In genomic region chr3:141489184-141489583, GRCh38 we compare ENCODE assay signal across 2 cellular contexts.
TF ChIP-seq lines count a peak whose summit lies in the region.

No MANE protein-coding gene starts in this region.

TF ChIP-seq in IMR-90, 13 proteins besides CTCF, POLR2A, EP300 and RAD21 (continued from another document):
- TF ChIP-seq RCOR1 (IDR thresholded peaks at IDR 0.05; ENCODE audit: insufficient replicate concordance, low read length) = no peak
- TF ChIP-seq SMC3 (IDR thresholded peaks at IDR 0.05; ENCODE audit: low read depth, low read length) = no peak
- no peak for TF ChIP-seq BHLHE40 (IDR thresholded peaks at IDR 0.05; ENCODE audit: low read depth, low read length)
- no peak for TF ChIP-seq MAFK (IDR thresholded peaks at IDR 0.05; ENCODE audit: low read depth, low read length)

TF ChIP-seq in neural cell, 6 proteins besides CTCF, POLR2A, EP300 and RAD21 (continued from another document):
- TF ChIP-seq REST (IDR thresholded peaks at IDR 0.05; ENCODE audit: borderline replicate concordance) (no peak), SMC3 (conservative IDR thresholded peaks at IDR 0.05; ENCODE audit: poor library complexity) (no peak)
